8 cellular contexts compared by ENCODE assay signal in the genomic region with DNA sequence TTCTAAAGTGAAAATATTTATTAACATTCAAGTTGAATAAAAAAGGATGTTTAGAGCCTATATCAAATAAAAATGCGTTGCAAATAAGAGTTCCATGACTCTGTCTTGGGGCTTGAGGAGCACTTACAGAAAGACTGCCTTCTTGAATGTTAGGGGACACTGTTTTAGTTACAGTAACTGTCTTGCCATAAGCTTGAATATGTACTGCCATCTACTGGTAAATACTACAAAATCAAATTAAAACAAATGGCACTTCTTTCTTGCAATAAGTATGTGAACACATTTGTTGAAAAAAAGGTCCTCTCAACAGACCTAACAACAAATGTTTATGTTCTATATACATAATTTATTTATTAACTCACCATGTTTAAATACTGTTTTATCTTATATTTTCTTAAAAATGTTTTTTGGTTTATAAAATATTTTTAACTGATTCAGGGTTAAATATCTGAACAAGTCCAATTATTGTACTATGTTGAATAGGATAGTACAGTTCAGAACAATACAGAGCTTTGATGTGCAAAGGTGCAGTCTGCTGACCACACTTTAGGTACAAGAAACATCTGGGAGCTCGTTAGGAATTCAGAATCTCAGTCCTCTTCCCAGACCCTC.
A peak's percentile ranks its signal among the peaks of the same experiment; 100 is the strongest.
DNase-seq lines count a peak whose midpoint lies in the region; ATAC-seq, FAIRE-seq and TF ChIP-seq lines count a peak whose summit lies in the region.

No MANE protein-coding gene starts in this region.

- H3K27ac Mint-ChIP-seq in mesothelial cell of epicardium (no peak overlapping the region), immature natural killer cell (no peak overlapping the region)

- peaks cover 7% of the 10 kb centered on the region for H3K27me3 Mint-ChIP-seq in mesothelial cell of epicardium (ENCODE audit: low read depth)
- H3K27me3 Mint-ChIP-seq in immature natural killer cell (ENCODE audit: low read depth in 3 of 3) = peaks cover 0 to 2% (median 0%) of the 10 kb centered on the region in 3 donors

- no peaks in the 10 kb centered on the region for H3K36me3 Mint-ChIP-seq in mesothelial cell of epicardium
- H3K36me3 Mint-ChIP-seq in immature natural killer cell = no peaks in the 10 kb centered on the region

- no peak overlapping the region for H3K4me3 ChIP-seq in bronchial epithelial cell (ENCODE audit: low read depth, low read length)

- H3K4me3 Mint-ChIP-seq in mesothelial cell of epicardium = no peak overlapping the region
- H3K4me3 Mint-ChIP-seq in immature natural killer cell = no peak overlapping the region

- FAIRE-seq in bronchial epithelial cell (lab: Jason Lieb, UNC) = no peak

- peak; percentile 78 for ATAC-seq in HG02938 (IDR thresholded peaks at IDR 0.05; ENCODE audit: unreplicated experiment)

- DNase-seq in NCI-H187 treated with DMSO at 0.1 percent for 48 hours (lab: John Stamatoyannopoulos, UW) (peak; percentile 30), NCI-H187 (lab: John Stamatoyannopoulos, UW) (no peak), NCI-H2227 treated with DMSO at 0.1 percent for 48 hours (lab: John Stamatoyannopoulos, UW) (peak; percentile 13), bronchial epithelial cell (ENCODE audit: low read depth) (peak; percentile 61), mesothelial cell of epicardium (ENCODE audit: low spot score in 2 of 2, unreplicated experiment in 2 of 2) (no peak), immature natural killer cell (no peak)
- no peak for DNase-seq in activated T-cell treated with anti-CD3 and anti-CD28 coated beads, Interleukin-2, amount 50 U/mL, for 1 hour

- H3K27me3 ChIP-seq in bronchial epithelial cell (ENCODE audit: control insufficient read depth, insufficient read depth, low read length) = no peaks in the 10 kb centered on the region

- H3K4me1 Mint-ChIP-seq in mesothelial cell of epicardium = peaks cover 2% of the 10 kb centered on the region
- no peaks in the 10 kb centered on the region for H3K4me1 Mint-ChIP-seq in immature natural killer cell

- TF ChIP-seq CTCF in bronchial epithelial cell (IDR thresholded peaks at IDR 0.05; ENCODE audit: insufficient read depth, low read length, severe bottlenecking) (peak; percentile 28), mesothelial cell of epicardium (IDR thresholded peaks at IDR 0.05; ENCODE audit: unreplicated experiment) (peak; percentile 46)

- no peaks in the 10 kb centered on the region for H3K36me3 ChIP-seq in bronchial epithelial cell (ENCODE audit: control insufficient read depth, insufficient read depth, low read length)

- H3K9me3 Mint-ChIP-seq in mesothelial cell of epicardium (no peaks in the 10 kb centered on the region), immature natural killer cell (peaks cover 0 to 1% (median 0%) of the 10 kb centered on the region in 6 donors)

Comparison
In these comparisons a context has a peak if more than half of its experiments do, and no peak if none do; other contexts are left out.
1. DNase-seq: peak in NCI-H187 treated with DMSO at 0.1 percent for 48 hours (single experiment), NCI-H2227 treated with DMSO at 0.1 percent for 48 hours (single experiment) and bronchial epithelial cell (single experiment); none in NCI-H187 (0 of 2), mesothelial cell of epicardium (0 of 2), activated T-cell treated with anti-CD3 and anti-CD28 coated beads, Interleukin-2, amount 50 U/mL, for 1 hour (single experiment) and immature natural killer cell (0 of 3).